Comparison of ENCODE assay signal across 27 cellular contexts in genomic region chr3:75395601-75396315, GRCh38.
DNase-seq lines count a peak whose midpoint lies in the region; ATAC-seq and TF ChIP-seq lines count a peak whose summit lies in the region.
"Had no signal": no experiment of that assay in that cellular context is flagged by ENCODE, and none has a peak within 500 bp of the region (broad histone marks: within the 10 kb centered on the region; RNA-seq: fewer than 3 reads in every experiment).

No MANE protein-coding gene starts in this region.

- DNase-seq in BJ (ENCODE audit: low read depth) (no peak), astrocyte of the hippocampus (ENCODE audit: low read depth, low spot score) (peak; percentile 4), lower lobe of right lung (no peak), stomach (no peak), chondrocyte (ENCODE audit: low spot score) (no peak), medulla oblongata (ENCODE audit: extremely low spot score) (no peak), progenitor cell of endocrine pancreas (ENCODE audit: low spot score, unreplicated experiment) (no peak)
- DNase-seq: activated CD4-positive, CD25-positive, alpha-beta regulatory T cell treated with anti-CD3 and anti-CD28 coated beads, Interleukin-2, amount 50 U/mL, for 72 hours; activated CD8-positive, alpha-beta T cell treated with anti-CD3 and anti-CD28 coated beads, Interleukin-2, amount 10 ng/mL, durations not matched to agents 7 days and 5 days; activated T-cell treated with anti-CD3 and anti-CD28 coated beads, Interleukin-2, amount 50 U/mL, for 24 hours; CD4-positive, alpha-beta memory T cell; islet precursor cell; Kasumi-1; mesenchymal stem cell; naive B cell; NCI-H1048; NCI-H1930; NCI-H226; SIG-M5; stimulated activated CD4-positive, alpha-beta T cell treated with anti-CD3 and anti-CD28 coated beads, Interleukin-2, amount 100 ng/mL, for 48 hours; uterus had no signal

- H3K27me3 Mint-ChIP-seq in chondrocyte (ENCODE audit: low read depth) (no peaks in the 10 kb centered on the region), progenitor cell of endocrine pancreas (no peaks in the 10 kb centered on the region)
- H3K27me3 Mint-ChIP-seq: activated naive CD4-positive, alpha-beta T cell treated with anti-CD3 and anti-CD28 coated beads, Interleukin-2, amount 50 U/mL, for 24 hours; brain; naive B cell; stimulated activated naive CD8-positive, alpha-beta T cell treated with anti-CD3 and anti-CD28 coated beads, Interleukin-15, Interleukin-2, amounts not matched to agents 100 ng/mL and 50 ng/mL, for 24 hours had no signal

- ATAC-seq in lower lobe of right lung = no peak
- ATAC-seq in HG03521 (IDR thresholded peaks at IDR 0.05; ENCODE audit: unreplicated experiment) = no peak
- ATAC-seq: activated CD8-positive, alpha-beta T cell treated with anti-CD3 and anti-CD28 coated beads, Interleukin-2, amount 10 ng/mL, durations not matched to agents 7 days and 5 days; HCT116 had no signal

- H3K27ac Mint-ChIP-seq in chondrocyte (ENCODE audit: unreplicated experiment) (no peak overlapping the region), progenitor cell of endocrine pancreas (no peak overlapping the region)
- H3K27ac Mint-ChIP-seq: activated CD8-positive, alpha-beta T cell treated with anti-CD3 and anti-CD28 coated beads, Interleukin-2, amount 10 ng/mL, durations not matched to agents 7 days and 5 days; activated naive CD4-positive, alpha-beta T cell treated with anti-CD3 and anti-CD28 coated beads, Interleukin-2, amount 50 U/mL, for 24 hours; activated T-cell treated with anti-CD3 and anti-CD28 coated beads, Interleukin-2, amount 50 U/mL, for 24 hours; brain; CD4-positive, alpha-beta memory T cell; stimulated activated naive CD8-positive, alpha-beta T cell treated with anti-CD3 and anti-CD28 coated beads, Interleukin-15, Interleukin-2, amounts not matched to agents 100 ng/mL and 50 ng/mL, for 24 hours had no signal

- no peak for TF ChIP-seq POLR2A in stomach (IDR thresholded peaks at IDR 0.05)

- H3K9me3 ChIP-seq in lower lobe of right lung (no peaks in the 10 kb centered on the region), stomach (no peaks in the 10 kb centered on the region)
- H3K9me3 ChIP-seq: uterus had no signal

- POLR2A ChIA-PET in BJ (lab: Charles Lee) = no interaction called here

- no peak for TF ChIP-seq EP300 in stomach (IDR thresholded peaks at IDR 0.05)

- H3K36me3 Mint-ChIP-seq in chondrocyte (ENCODE audit: low read depth) = no peaks in the 10 kb centered on the region
- H3K36me3 Mint-ChIP-seq in progenitor cell of endocrine pancreas (ENCODE audit: insufficient read depth) = peaks cover 4% of the 10 kb centered on the region
- H3K36me3 Mint-ChIP-seq: activated naive CD4-positive, alpha-beta T cell treated with anti-CD3 and anti-CD28 coated beads, Interleukin-2, amount 50 U/mL, for 24 hours; CD4-positive, alpha-beta memory T cell had no signal

- TF ChIP-seq CTCF in BJ (IDR thresholded peaks at IDR 0.05; ENCODE audit: insufficient read depth, low read depth, low read length) (no peak), lower lobe of right lung (IDR thresholded peaks at IDR 0.05) (no peak), stomach (IDR thresholded peaks at IDR 0.05) (no peak), chondrocyte (IDR thresholded peaks at IDR 0.05) (no peak), progenitor cell of endocrine pancreas (IDR thresholded peaks at IDR 0.05; ENCODE audit: unreplicated experiment) (no peak)

- H3K4me1 Mint-ChIP-seq in chondrocyte (ENCODE audit: low read depth) (no peaks in the 10 kb centered on the region), progenitor cell of endocrine pancreas (ENCODE audit: low read depth) (peaks cover 16% of the 10 kb centered on the region)
- H3K4me1 Mint-ChIP-seq: activated naive CD4-positive, alpha-beta T cell treated with anti-CD3 and anti-CD28 coated beads, Interleukin-2, amount 50 U/mL, for 24 hours; CD4-positive, alpha-beta memory T cell; naive B cell had no signal

- H3K4me1 ChIP-seq in lower lobe of right lung (peaks cover 4% of the 10 kb centered on the region), stomach (peaks cover 0 to 19% (median 4%) of the 10 kb centered on the region in 4 donors)
- H3K4me1 ChIP-seq: uterus had no signal

- no peak overlapping the region for H3K4me3 Mint-ChIP-seq in chondrocyte (ENCODE audit: unreplicated experiment)
- no peak overlapping the region for H3K4me3 Mint-ChIP-seq in progenitor cell of endocrine pancreas (ENCODE audit: low read depth)
- H3K4me3 Mint-ChIP-seq: activated CD8-positive, alpha-beta T cell treated with anti-CD3 and anti-CD28 coated beads, Interleukin-2, amount 10 ng/mL, durations not matched to agents 7 days and 5 days; activated naive CD4-positive, alpha-beta T cell treated with anti-CD3 and anti-CD28 coated beads, Interleukin-2, amount 50 U/mL, for 24 hours; activated T-cell treated with anti-CD3 and anti-CD28 coated beads, Interleukin-2, amount 50 U/mL, for 24 hours; brain; stimulated activated naive CD8-positive, alpha-beta T cell treated with anti-CD3 and anti-CD28 coated beads, Interleukin-15, Interleukin-2, amounts not matched to agents 100 ng/mL and 50 ng/mL, for 24 hours had no signal

- 60 to 76% (median 65%) methylated on average over 40 to 61 of the region's 61 CpGs for whole genome bisulfite sequencing in stomach, 5 donors

- H3K27me3 ChIP-seq in BJ (ENCODE audit: control insufficient read depth, insufficient read depth, low read length) (no peaks in the 10 kb centered on the region), lower lobe of right lung (ENCODE audit: low read depth) (no peaks in the 10 kb centered on the region), stomach (peaks cover 0 to 17% (median 0%) of the 10 kb centered on the region in 3 donors)
- H3K27me3 ChIP-seq: uterus had no signal

- no peak overlapping the region for H3K27ac ChIP-seq in lower lobe of right lung
- H3K27ac ChIP-seq in stomach = no peak overlapping the region
- H3K27ac ChIP-seq: uterus had no signal

- H3K4me3 ChIP-seq in BJ (ENCODE audit: low read depth, low read length) = peak overlapping the region; percentile 16
- peak overlapping the region; percentile 31 for H3K4me3 ChIP-seq in lower lobe of right lung
- H3K4me3 ChIP-seq in stomach = peak overlapping the region; percentile 25 to 45 (median 32)
- H3K4me3 ChIP-seq: smooth muscle cell had no signal

- H3K36me3 ChIP-seq in BJ (ENCODE audit: control insufficient read depth, insufficient read depth, low read length) (no peaks in the 10 kb centered on the region), lower lobe of right lung (no peaks in the 10 kb centered on the region), stomach (no peaks in the 10 kb centered on the region)
- H3K36me3 ChIP-seq: uterus had no signal

- CTCF ChIA-PET in BJ (lab: Yijun Ruan, JAX) = no interaction called here

- intact Hi-C loops in lower lobe of right lung (cut with DNase I) (no loop called here), stomach (cut with DNase I; ENCODE audit: low total_unique reads) (no loop called here)

- H3K9me3 Mint-ChIP-seq in chondrocyte (ENCODE audit: low read depth) (no peaks in the 10 kb centered on the region), progenitor cell of endocrine pancreas (ENCODE audit: low read depth) (no peaks in the 10 kb centered on the region)
- H3K9me3 Mint-ChIP-seq: activated naive CD4-positive, alpha-beta T cell treated with anti-CD3 and anti-CD28 coated beads, Interleukin-2, amount 50 U/mL, for 24 hours; activated T-cell treated with anti-CD3 and anti-CD28 coated beads, Interleukin-2, amount 50 U/mL, for 24 hours; stimulated activated naive CD8-positive, alpha-beta T cell treated with anti-CD3 and anti-CD28 coated beads, Interleukin-15, Interleukin-2, amounts not matched to agents 100 ng/mL and 50 ng/mL, for 24 hours had no signal
